ENCODE assay signal across 26 cellular contexts in the genomic region with DNA sequence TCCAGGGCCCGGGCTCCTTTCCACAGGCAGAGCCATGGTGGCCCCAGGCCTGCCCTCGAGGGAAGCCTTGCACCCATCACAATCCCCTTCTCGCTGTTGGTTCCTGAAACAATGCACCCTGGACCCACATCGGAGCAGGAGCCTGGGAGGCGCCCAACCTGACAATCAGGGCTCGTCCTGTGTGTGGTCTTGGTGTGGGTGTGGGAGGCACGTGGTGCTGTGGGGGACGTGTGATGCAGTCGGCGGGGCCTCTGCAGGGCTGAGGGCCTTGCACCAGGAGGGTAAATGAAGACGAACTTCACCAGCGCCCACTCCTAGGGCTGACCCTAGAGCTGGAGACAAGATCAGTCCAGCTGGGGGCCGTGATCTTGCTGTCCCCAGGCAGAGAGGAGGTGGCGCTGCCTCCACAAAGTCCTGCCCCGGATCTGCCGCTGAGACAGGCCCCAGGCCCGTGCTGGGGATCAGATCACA. TPM values are rescaled to one million over a fixed set of nuclear protein-coding genes. Genes with fewer than 3 reads are reported as not detected.
DNase-seq lines count a peak whose midpoint lies in the region; ATAC-seq and TF ChIP-seq lines count a peak whose summit lies in the region.
"Had no signal": no experiment of that assay in that cellular context is flagged by ENCODE, and none has a peak within 500 bp of the region (broad histone marks: within the 10 kb centered on the region; RNA-seq: fewer than 3 reads in every experiment).

No MANE protein-coding gene starts in this region.

- no CpG with 5 or more reads among the region's 17 CpGs for WGBS in mesendoderm (ENCODE audit: extremely low coverage, insufficient coverage, low lambda C conversion rate)
- whole genome bisulfite sequencing in transverse colon (ENCODE audit: low coverage in 1 of 2), 2 donors: 82% methylated on average over 17 of the region's 17 CpGs; no CpG with 5 or more reads in 1 of the 2 donors

- no peak overlapping the region for H2AK5ac ChIP-seq in mesendoderm (ENCODE audit: low read length)

- H4K8ac ChIP-seq in mesendoderm (ENCODE audit: low read depth, low read length): no peak overlapping the region

- H2BK120ac ChIP-seq in mesendoderm (ENCODE audit: low read depth, low read length): no peak overlapping the region

- H3K36me3 ChIP-seq in mesendoderm (ENCODE audit: control insufficient read depth, insufficient read depth, low read length): no peaks in the 10 kb centered on the region
- H3K36me3 ChIP-seq in transverse colon: no peaks in the 10 kb centered on the region
- H3K36me3 ChIP-seq: cardiac muscle cell, gastroesophageal sphincter, pancreas had no signal

- no peak overlapping the region for H3K4me2 ChIP-seq in mesendoderm (ENCODE audit: low read length)

- no peak overlapping the region for H2BK15ac ChIP-seq in mesendoderm (replicated peaks; ENCODE audit: low read depth)

- no peak overlapping the region for H3K23ac ChIP-seq in mesendoderm (ENCODE audit: low read length)

- TF ChIP-seq EP300 in transverse colon (IDR thresholded peaks at IDR 0.05; ENCODE audit: low read depth): no peak

- intact Hi-C loops in transverse colon (cut with DNase I; ENCODE audit: low total_unique reads): no loop called here

- no peak overlapping the region for H3K18ac ChIP-seq in mesendoderm (ENCODE audit: low read length)

- in situ Hi-C loops in transverse colon (cut with MboI; ENCODE audit: low pct_ligation_motif_present in 1 of 4, low pct_unique_long_range_greater_than_20kb in 1 of 4, low sequenced_read_pairs in 3 of 4): no loop called here

- H3K9me3 ChIP-seq in transverse colon: no peaks in the 10 kb centered on the region
- H3K9me3 ChIP-seq: gastroesophageal sphincter, pancreas had no signal

- DNase-seq in activated effector memory CD4-positive, alpha-beta T cell treated with anti-CD3 and anti-CD28 coated beads, Interleukin-2, amount 50 U/mL, for 16 hours: peak; percentile 55
- no peak for DNase-seq in activated effector memory CD4-positive, alpha-beta T cell treated with Interleukin-2 at 50 U/mL for 16 hours
- DNase-seq in coronary artery (ENCODE audit: low spot score) (peak; percentile 70), mesendoderm (no peak), transverse colon (peak; percentile 5), SHP77 treated with DMSO at 0.1 percent for 48 hours (lab: John Stamatoyannopoulos, UW) (no peak), GF-D8 (lab: John Stamatoyannopoulos, UW) (no peak)
- DNase-seq: amniotic stem cell; C1 segment of cervical spinal cord; DMS53; effector CD4-positive, alpha-beta T cell; H9; NCI-H1436; NCI-H2171 treated with DMSO at 0.1 percent for 48 hours; NCI-H69; SHP77; T-helper 1 cell had no signal

- H3K4me3 ChIP-seq in coronary artery (no peak overlapping the region), mesendoderm (ENCODE audit: low read length) (no peak overlapping the region), transverse colon (no peak overlapping the region)
- H3K4me3 ChIP-seq: cardiac muscle cell, gastroesophageal sphincter, pancreas had no signal

- TF ChIP-seq POLR2A in transverse colon (IDR thresholded peaks at IDR 0.05): no peak

- H3K79me1 ChIP-seq in mesendoderm (ENCODE audit: low read length): no peaks in the 10 kb centered on the region

- no peak for ATAC-seq in HG03342 (IDR thresholded peaks at IDR 0.05; ENCODE audit: unreplicated experiment)
- ATAC-seq: esophagus mucosa, gastroesophageal sphincter, left lobe of liver, pancreas had no signal

- H3K27me3 ChIP-seq in mesendoderm (ENCODE audit: insufficient read depth, low read length, poor library complexity) (no peaks in the 10 kb centered on the region), transverse colon (no peaks in the 10 kb centered on the region)
- H3K27me3 ChIP-seq: cardiac muscle cell, pancreas had no signal

- H3K4me1 ChIP-seq in mesendoderm (ENCODE audit: control insufficient read depth, low read depth, low read length): no peaks in the 10 kb centered on the region
- peaks cover 0 to 2% (median 0%) of the 10 kb centered on the region in 4 donors for H3K4me1 ChIP-seq in transverse colon
- H3K4me1 ChIP-seq: gastroesophageal sphincter, pancreas had no signal

- H3K79me2 ChIP-seq in mesendoderm (ENCODE audit: control insufficient read depth, insufficient read depth, low read length): no peaks in the 10 kb centered on the region

- H3K56ac ChIP-seq in mesendoderm (ENCODE audit: low read length): peak overlapping the region; percentile 67

- no peak overlapping the region for H3K4ac ChIP-seq in mesendoderm (ENCODE audit: low read depth, low read length)

- H3K27ac ChIP-seq in coronary artery (no peak overlapping the region), mesendoderm (ENCODE audit: low read depth, low read length) (no peak overlapping the region), transverse colon (no peak overlapping the region)
- H3K27ac ChIP-seq: cardiac muscle cell, gastroesophageal sphincter, pancreas had no signal

- no peak overlapping the region for H2BK5ac ChIP-seq in mesendoderm (ENCODE audit: low read length)

- no peak overlapping the region for H4K5ac ChIP-seq in mesendoderm (ENCODE audit: low read length)

- TF ChIP-seq CTCF in coronary artery (IDR thresholded peaks at IDR 0.05) (no peak), transverse colon (IDR thresholded peaks at IDR 0.05) (no peak)

- no peak overlapping the region for H3K9ac ChIP-seq in mesendoderm (ENCODE audit: low read length)

RNA-seq across cellular contexts. Expression of a gene that starts 2.9 kb away (rescaled TPM):
- 0.06 TPM for polyA plus RNA-seq in mesendoderm (2013, experiment 1 of 2)
- polyA plus RNA-seq in mesendoderm (2013, experiment 2 of 2): 0.08 TPM
- total RNA-seq in transverse colon: not detected
- total RNA-seq: A673; activated T-helper 1 cell treated with anti-CD3 and anti-CD28 coated beads, Interleukin-12 subunit alpha, Interleukin-12 subunit beta, Interleukin-2, Interleukin-4 antibody, amounts not matched to agents 30 ng/mL and 10 ng/mL and 1 ng/mL, durations not matched to agents 14 hours and 24 hours and 36 hours; esophagus mucosa; left lobe of liver; M059J; pancreas had no signal

RNA-seq across cellular contexts. Expression of a gene that starts 11.9 kb away (rescaled TPM):
- 0.15 TPM for polyA plus RNA-seq in mesendoderm (2013, experiment 1 of 2)
- 0.20 TPM for polyA plus RNA-seq in mesendoderm (2013, experiment 2 of 2)
- not detected for total RNA-seq in transverse colon
- total RNA-seq: A673; activated T-helper 1 cell treated with anti-CD3 and anti-CD28 coated beads, Interleukin-12 subunit alpha, Interleukin-12 subunit beta, Interleukin-2, Interleukin-4 antibody, amounts not matched to agents 30 ng/mL and 10 ng/mL and 1 ng/mL, durations not matched to agents 14 hours and 24 hours and 36 hours; cardiac muscle cell; esophagus mucosa; gastroesophageal sphincter; H9; left lobe of liver; M059J; pancreas had no signal
- polyA plus RNA-seq: pancreas had no signal

Comparison
In these comparisons a context has a peak if more than half of its experiments do, and no peak if none do; other contexts are left out.
1. DNase-seq: peak in activated effector memory CD4-positive, alpha-beta T cell treated with anti-CD3 and anti-CD28 coated beads, Interleukin-2, amount 50 U/mL, for 16 hours (single experiment), coronary artery (single experiment) and transverse colon (single experiment); none in activated effector memory CD4-positive, alpha-beta T cell treated with Interleukin-2 at 50 U/mL for 16 hours (single experiment), mesendoderm (single experiment), SHP77 treated with DMSO at 0.1 percent for 48 hours (single experiment) and GF-D8 (single experiment).